In genomic region chr13:99307247-99307646, GRCh38 we compare ENCODE assay signal across 1 cellular context.
TF ChIP-seq lines count a peak whose summit lies in the region.

A gene with protein sequence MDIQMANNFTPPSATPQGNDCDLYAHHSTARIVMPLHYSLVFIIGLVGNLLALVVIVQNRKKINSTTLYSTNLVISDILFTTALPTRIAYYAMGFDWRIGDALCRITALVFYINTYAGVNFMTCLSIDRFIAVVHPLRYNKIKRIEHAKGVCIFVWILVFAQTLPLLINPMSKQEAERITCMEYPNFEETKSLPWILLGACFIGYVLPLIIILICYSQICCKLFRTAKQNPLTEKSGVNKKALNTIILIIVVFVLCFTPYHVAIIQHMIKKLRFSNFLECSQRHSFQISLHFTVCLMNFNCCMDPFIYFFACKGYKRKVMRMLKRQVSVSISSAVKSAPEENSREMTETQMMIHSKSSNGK (minus strand): TSS chr13:99307399. CDS start chr13:99296145, 11,254 bp downstream.

TF ChIP-seq in GM12878, 131 proteins besides CTCF, POLR2A, EP300 and RAD21 (continued from another document and continues in another):
- TF ChIP-seq POU2F2 (IDR thresholded peaks at IDR 0.05; ENCODE audit: borderline replicate concordance, low read depth, low read length) = peak; percentile 92
- TF ChIP-seq CBFB (IDR thresholded peaks at IDR 0.05; ENCODE audit: low read depth) = 0 out of 2 replicates have a peak, but pooled peaks have one; percentile 56
- TF ChIP-seq WRNIP1 (IDR thresholded peaks at IDR 0.05; ENCODE audit: borderline replicate concordance, low read depth, low read length) = no peak
- TF ChIP-seq MYB (IDR thresholded peaks at IDR 0.05; ENCODE audit: borderline replicate concordance, low read depth, low read length) = no peak
- TF ChIP-seq, protein P1, sequence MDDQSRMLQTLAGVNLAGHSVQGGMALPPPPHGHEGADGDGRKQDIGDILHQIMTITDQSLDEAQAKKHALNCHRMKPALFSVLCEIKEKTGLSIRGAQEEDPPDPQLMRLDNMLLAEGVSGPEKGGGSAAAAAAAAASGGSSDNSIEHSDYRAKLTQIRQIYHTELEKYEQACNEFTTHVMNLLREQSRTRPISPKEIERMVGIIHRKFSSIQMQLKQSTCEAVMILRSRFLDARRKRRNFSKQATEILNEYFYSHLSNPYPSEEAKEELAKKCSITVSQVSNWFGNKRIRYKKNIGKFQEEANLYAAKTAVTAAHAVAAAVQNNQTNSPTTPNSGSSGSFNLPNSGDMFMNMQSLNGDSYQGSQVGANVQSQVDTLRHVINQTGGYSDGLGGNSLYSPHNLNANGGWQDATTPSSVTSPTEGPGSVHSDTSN (IDR thresholded peaks at IDR 0.05; ENCODE audit: insufficient replicate concordance, low read depth, low read length) = no peak
- TF ChIP-seq, protein P2, sequence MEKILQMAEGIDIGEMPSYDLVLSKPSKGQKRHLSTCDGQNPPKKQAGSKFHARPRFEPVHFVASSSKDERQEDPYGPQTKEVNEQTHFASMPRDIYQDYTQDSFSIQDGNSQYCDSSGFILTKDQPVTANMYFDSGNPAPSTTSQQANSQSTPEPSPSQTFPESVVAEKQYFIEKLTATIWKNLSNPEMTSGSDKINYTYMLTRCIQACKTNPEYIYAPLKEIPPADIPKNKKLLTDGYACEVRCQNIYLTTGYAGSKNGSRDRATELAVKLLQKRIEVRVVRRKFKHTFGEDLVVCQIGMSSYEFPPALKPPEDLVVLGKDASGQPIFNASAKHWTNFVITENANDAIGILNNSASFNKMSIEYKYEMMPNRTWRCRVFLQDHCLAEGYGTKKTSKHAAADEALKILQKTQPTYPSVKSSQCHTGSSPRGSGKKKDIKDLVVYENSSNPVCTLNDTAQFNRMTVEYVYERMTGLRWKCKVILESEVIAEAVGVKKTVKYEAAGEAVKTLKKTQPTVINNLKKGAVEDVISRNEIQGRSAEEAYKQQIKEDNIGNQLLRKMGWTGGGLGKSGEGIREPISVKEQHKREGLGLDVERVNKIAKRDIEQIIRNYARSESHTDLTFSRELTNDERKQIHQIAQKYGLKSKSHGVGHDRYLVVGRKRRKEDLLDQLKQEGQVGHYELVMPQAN (conservative IDR thresholded peaks at IDR 0.05) = no peak; the same call in 1 of the 2 replicates
- TF ChIP-seq CEBPB (IDR thresholded peaks at IDR 0.05; ENCODE audit: borderline replicate concordance in 1 of 2, low read depth in 2 of 2, low read length in 2 of 2) = no peak
- TF ChIP-seq CHD4 (IDR thresholded peaks at IDR 0.05) = no peak
- TF ChIP-seq, protein P3, sequence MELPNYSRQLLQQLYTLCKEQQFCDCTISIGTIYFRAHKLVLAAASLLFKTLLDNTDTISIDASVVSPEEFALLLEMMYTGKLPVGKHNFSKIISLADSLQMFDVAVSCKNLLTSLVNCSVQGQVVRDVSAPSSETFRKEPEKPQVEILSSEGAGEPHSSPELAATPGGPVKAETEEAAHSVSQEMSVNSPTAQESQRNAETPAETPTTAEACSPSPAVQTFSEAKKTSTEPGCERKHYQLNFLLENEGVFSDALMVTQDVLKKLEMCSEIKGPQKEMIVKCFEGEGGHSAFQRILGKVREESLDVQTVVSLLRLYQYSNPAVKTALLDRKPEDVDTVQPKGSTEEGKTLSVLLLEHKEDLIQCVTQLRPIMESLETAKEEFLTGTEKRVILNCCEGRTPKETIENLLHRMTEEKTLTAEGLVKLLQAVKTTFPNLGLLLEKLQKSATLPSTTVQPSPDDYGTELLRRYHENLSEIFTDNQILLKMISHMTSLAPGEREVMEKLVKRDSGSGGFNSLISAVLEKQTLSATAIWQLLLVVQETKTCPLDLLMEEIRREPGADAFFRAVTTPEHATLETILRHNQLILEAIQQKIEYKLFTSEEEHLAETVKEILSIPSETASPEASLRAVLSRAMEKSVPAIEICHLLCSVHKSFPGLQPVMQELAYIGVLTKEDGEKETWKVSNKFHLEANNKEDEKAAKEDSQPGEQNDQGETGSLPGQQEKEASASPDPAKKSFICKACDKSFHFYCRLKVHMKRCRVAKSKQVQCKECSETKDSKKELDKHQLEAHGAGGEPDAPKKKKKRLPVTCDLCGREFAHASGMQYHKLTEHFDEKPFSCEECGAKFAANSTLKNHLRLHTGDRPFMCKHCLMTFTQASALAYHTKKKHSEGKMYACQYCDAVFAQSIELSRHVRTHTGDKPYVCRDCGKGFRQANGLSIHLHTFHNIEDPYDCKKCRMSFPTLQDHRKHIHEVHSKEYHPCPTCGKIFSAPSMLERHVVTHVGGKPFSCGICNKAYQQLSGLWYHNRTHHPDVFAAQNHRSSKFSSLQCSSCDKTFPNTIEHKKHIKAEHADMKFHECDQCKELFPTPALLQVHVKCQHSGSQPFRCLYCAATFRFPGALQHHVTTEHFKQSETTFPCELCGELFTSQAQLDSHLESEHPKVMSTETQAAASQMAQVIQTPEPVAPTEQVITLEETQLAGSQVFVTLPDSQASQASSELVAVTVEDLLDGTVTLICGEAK (IDR thresholded peaks at IDR 0.05; ENCODE audit: borderline replicate concordance) = no peak
- no peak for TF ChIP-seq ELK1 (IDR thresholded peaks at IDR 0.05; ENCODE audit: low read depth, low read length)
- no peak for TF ChIP-seq JUND (IDR thresholded peaks at IDR 0.05; ENCODE audit: low read depth, low read length)
- no peak for TF ChIP-seq E4F1 (IDR thresholded peaks at IDR 0.05; ENCODE audit: borderline replicate concordance, partially characterized antibody)
- TF ChIP-seq PML (IDR thresholded peaks at IDR 0.05; ENCODE audit: low read length) = peak; percentile 92
- no peak for TF ChIP-seq EGR1 (IDR thresholded peaks at IDR 0.05; ENCODE audit: borderline replicate concordance in 1 of 2, low read depth in 2 of 2, low read length in 2 of 2)
- TF ChIP-seq MLLT1 (IDR thresholded peaks at IDR 0.05) = peak; percentile 94
- no peak for TF ChIP-seq ZSCAN29 (IDR thresholded peaks at IDR 0.05)
- TF ChIP-seq NR2C2 (IDR thresholded peaks at IDR 0.05; ENCODE audit: borderline replicate concordance, control insufficient read depth, insufficient read length, low read depth) = no peak
- no peak for TF ChIP-seq ZNF217 (IDR thresholded peaks at IDR 0.05)
- no peak for TF ChIP-seq PAX5 (IDR thresholded peaks at IDR 0.05; ENCODE audit: borderline replicate concordance, low read depth, low read length)
- TF ChIP-seq SP1 (IDR thresholded peaks at IDR 0.05; ENCODE audit: low read depth, low read length) = peak; percentile 16
- no peak for TF ChIP-seq JUNB (IDR thresholded peaks at IDR 0.05)
- peak; percentile 80 for TF ChIP-seq POLR2AphosphoS2 (IDR thresholded peaks at IDR 0.05; ENCODE audit: low read depth, low read length)
- no peak for TF ChIP-seq ASH2L (IDR thresholded peaks at IDR 0.05; ENCODE audit: borderline replicate concordance, low read depth)
- 0 out of 2 replicates have a peak, but pooled peaks have one; percentile 43 for TF ChIP-seq MEF2A (IDR thresholded peaks at IDR 0.05; ENCODE audit: insufficient read depth, low read depth, low read length)
- TF ChIP-seq, protein P4, sequence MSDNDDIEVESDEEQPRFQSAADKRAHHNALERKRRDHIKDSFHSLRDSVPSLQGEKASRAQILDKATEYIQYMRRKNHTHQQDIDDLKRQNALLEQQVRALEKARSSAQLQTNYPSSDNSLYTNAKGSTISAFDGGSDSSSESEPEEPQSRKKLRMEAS (IDR thresholded peaks at IDR 0.05; ENCODE audit: low read depth, low read length) = peak; percentile 82; the same call in 1 of the 2 replicates
- peak; percentile 89; the same call in 1 of the 2 replicates for TF ChIP-seq CHD1 (IDR thresholded peaks at IDR 0.05; ENCODE audit: low read depth, low read length)
- peak; percentile 98 for TF ChIP-seq POLR2AphosphoS5 (IDR thresholded peaks at IDR 0.05; ENCODE audit: low read length)
- TF ChIP-seq EZH2 (IDR thresholded peaks at IDR 0.05; ENCODE audit: borderline replicate concordance, control insufficient read depth, low read depth, low read length) = no peak
- TF ChIP-seq HDAC2 (IDR thresholded peaks at IDR 0.05) = no peak
- TF ChIP-seq KDM1A (IDR thresholded peaks at IDR 0.05; ENCODE audit: borderline replicate concordance) = no peak
- no peak for TF ChIP-seq GATAD2B (conservative IDR thresholded peaks at IDR 0.05; ENCODE audit: low read depth)
- TF ChIP-seq CBX5 (IDR thresholded peaks at IDR 0.05; ENCODE audit: low read depth) = no peak
- peak; percentile 58 for TF ChIP-seq CREB1 (IDR thresholded peaks at IDR 0.05; ENCODE audit: low read depth)
- TF ChIP-seq ZBTB4 (CRISPR knock-in tag; IDR thresholded peaks at IDR 0.05) = no peak
- TF ChIP-seq IRF4 (IDR thresholded peaks at IDR 0.05; ENCODE audit: low read depth, low read length) = no peak
- no peak for TF ChIP-seq YBX1 (IDR thresholded peaks at IDR 0.05)
- no peak for TF ChIP-seq MEF2B (IDR thresholded peaks at IDR 0.05; ENCODE audit: partially characterized antibody, poor library complexity, severe bottlenecking)
- TF ChIP-seq, protein P5, sequence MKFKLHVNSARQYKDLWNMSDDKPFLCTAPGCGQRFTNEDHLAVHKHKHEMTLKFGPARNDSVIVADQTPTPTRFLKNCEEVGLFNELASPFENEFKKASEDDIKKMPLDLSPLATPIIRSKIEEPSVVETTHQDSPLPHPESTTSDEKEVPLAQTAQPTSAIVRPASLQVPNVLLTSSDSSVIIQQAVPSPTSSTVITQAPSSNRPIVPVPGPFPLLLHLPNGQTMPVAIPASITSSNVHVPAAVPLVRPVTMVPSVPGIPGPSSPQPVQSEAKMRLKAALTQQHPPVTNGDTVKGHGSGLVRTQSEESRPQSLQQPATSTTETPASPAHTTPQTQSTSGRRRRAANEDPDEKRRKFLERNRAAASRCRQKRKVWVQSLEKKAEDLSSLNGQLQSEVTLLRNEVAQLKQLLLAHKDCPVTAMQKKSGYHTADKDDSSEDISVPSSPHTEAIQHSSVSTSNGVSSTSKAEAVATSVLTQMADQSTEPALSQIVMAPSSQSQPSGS (IDR thresholded peaks at IDR 0.05; ENCODE audit: low read length) = peak; percentile 39; the same call in 1 of the 2 replicates
- TF ChIP-seq GABPA (IDR thresholded peaks at IDR 0.05; ENCODE audit: low read depth) = no peak
- TF ChIP-seq USF2 (IDR thresholded peaks at IDR 0.05; ENCODE audit: borderline replicate concordance, low read depth, low read length) = no peak; the same call in 1 of the 2 replicates
- peak; percentile 23; the same call in 1 of the 2 replicates for TF ChIP-seq BCL11A (IDR thresholded peaks at IDR 0.05; ENCODE audit: low read depth, low read length)
- no peak for TF ChIP-seq CBX3 (IDR thresholded peaks at IDR 0.05; ENCODE audit: borderline replicate concordance, low read depth)
